Comparison of ENCODE assay signal across 8 cellular contexts in the genomic region with DNA sequence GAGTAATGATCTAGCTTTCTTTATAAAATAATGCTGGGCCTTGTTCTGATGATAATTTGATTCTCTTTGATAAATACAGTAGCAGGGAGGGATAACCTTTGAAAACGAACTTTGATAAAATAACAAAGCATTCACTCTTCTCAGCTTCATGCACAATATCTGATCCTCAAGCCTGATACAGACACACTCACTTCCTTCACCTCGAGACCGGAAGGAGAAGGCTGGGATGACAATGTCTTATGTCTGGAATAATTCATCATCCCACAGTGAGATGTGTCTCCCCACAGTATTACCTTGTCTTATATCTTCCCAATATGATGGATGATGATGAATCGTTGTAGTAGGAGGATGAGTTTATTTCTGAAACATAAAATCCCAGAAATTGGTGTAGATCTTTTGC. TPM values are rescaled to one million over a fixed set of nuclear protein-coding genes. Genes with fewer than 3 reads are reported as not detected.
"Had no signal": no experiment of that assay in that cellular context is flagged by ENCODE, and none has a peak within 500 bp of the region (broad histone marks: within the 10 kb centered on the region; RNA-seq: fewer than 3 reads in every experiment).

No MANE protein-coding gene starts in this region.

- FAIRE-seq: G401.6, GM12878, GM12891, GM12892, GM18507, GM19239 had no signal

- ATAC-seq: GM12878 had no signal

- H3K4me3 ChIP-seq: GM12878 had no signal

- DNase-seq: GDM1, GF-D8 had no signal

RNA-seq across cellular contexts. Expression of a gene that starts 15.5 kb away (rescaled TPM):
- total RNA-seq: GM12878 had no signal
